Comparison of ENCODE assay signal across 25 cellular contexts in the genomic region with DNA sequence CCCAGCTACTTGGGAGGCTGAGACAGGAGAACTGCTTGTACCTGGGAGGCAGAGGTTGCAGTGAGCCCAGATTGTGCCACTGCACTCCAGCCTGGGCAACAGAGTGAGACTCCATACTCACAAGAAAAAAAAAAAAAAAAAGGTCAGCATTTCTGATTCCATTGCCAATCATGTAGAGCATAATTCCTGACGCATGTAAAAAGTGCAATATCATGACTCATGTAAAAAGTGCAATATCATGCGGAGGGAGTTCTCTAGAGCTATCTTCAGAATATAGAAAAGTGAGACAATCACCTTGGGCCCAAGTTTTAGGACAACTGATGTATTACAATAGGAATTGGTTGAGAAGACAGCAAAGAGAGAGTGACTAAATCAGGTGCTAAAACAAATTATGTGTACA.
"Had no signal": no experiment of that assay in that cellular context is flagged by ENCODE, and none has a peak within 500 bp of the region (broad histone marks: within the 10 kb centered on the region; RNA-seq: fewer than 3 reads in every experiment).

No MANE protein-coding gene starts in this region.

- ATAC-seq: effector memory CD8-positive, alpha-beta T cell; gastroesophageal sphincter; heart left ventricle; left cardiac atrium; left lung; naive thymus-derived CD4-positive, alpha-beta T cell; stimulated activated effector memory CD8-positive, alpha-beta T cell treated with anti-CD3 and anti-CD28 coated beads, Interleukin-12 subunit alpha, Interleukin-12 subunit beta, amount 100 ng/mL, for 72 hours had no signal

- H3K27ac ChIP-seq: coronary artery, gastroesophageal sphincter, heart left ventricle, hepatocyte, left lung, prostate gland, right atrium auricular region, stomach, thyroid gland had no signal

- FAIRE-seq: endometrium, islet of Langerhans had no signal

- H3K36me3 Mint-ChIP-seq: stimulated activated effector memory CD8-positive, alpha-beta T cell treated with anti-CD3 and anti-CD28 coated beads, Interleukin-12 subunit alpha, Interleukin-12 subunit beta, amount 100 ng/mL, for 72 hours had no signal

- H3K4me3 ChIP-seq: coronary artery, gastroesophageal sphincter, heart left ventricle, hepatocyte, left lung, prostate gland, right atrium auricular region, sigmoid colon, stomach, thyroid gland had no signal

- H3K9me3 Mint-ChIP-seq: naive thymus-derived CD4-positive, alpha-beta T cell; nephron; stimulated activated effector memory CD8-positive, alpha-beta T cell treated with anti-CD3 and anti-CD28 coated beads, Interleukin-12 subunit alpha, Interleukin-12 subunit beta, amount 100 ng/mL, for 72 hours; type B pancreatic cell had no signal

- H3K4me1 ChIP-seq: left lung, prostate gland had no signal

- H3K4me1 Mint-ChIP-seq: stimulated activated effector memory CD8-positive, alpha-beta T cell treated with anti-CD3 and anti-CD28 coated beads, Interleukin-12 subunit alpha, Interleukin-12 subunit beta, amount 100 ng/mL, for 72 hours had no signal

- DNase-seq: dermis blood vessel endothelial cell; effector memory CD8-positive, alpha-beta T cell; heart left ventricle; left cardiac atrium; left lung; mesendoderm; midbrain; naive thymus-derived CD4-positive, alpha-beta T cell; nucleus accumbens; sigmoid colon; stimulated activated CD4-positive, alpha-beta T cell treated with anti-CD3 and anti-CD28 coated beads, Interleukin-2, amount 100 ng/mL, for 24 hours; stimulated activated CD4-positive, alpha-beta T cell treated with anti-CD3 and anti-CD28 coated beads, Interleukin-4, amount 100 ng/mL, for 24 hours; stimulated activated naive CD4-positive, alpha-beta T cell treated with Interleukin-2 at 50 U/mL for 16 hours; stomach; thyroid gland had no signal

- H3K27me3 ChIP-seq: gastroesophageal sphincter, heart left ventricle, hepatocyte, left lung, right atrium auricular region, sigmoid colon, stomach, thyroid gland had no signal

- H3K4me3 Mint-ChIP-seq: effector memory CD8-positive, alpha-beta T cell; naive thymus-derived CD4-positive, alpha-beta T cell; nephron; stimulated activated effector memory CD8-positive, alpha-beta T cell treated with anti-CD3 and anti-CD28 coated beads, Interleukin-12 subunit alpha, Interleukin-12 subunit beta, amount 100 ng/mL, for 72 hours; type B pancreatic cell had no signal

- H3K27me3 Mint-ChIP-seq: effector memory CD8-positive, alpha-beta T cell; type B pancreatic cell had no signal

- H3K9me3 ChIP-seq: gastroesophageal sphincter, heart left ventricle, left lung, prostate gland, right atrium auricular region, sigmoid colon, stomach, thyroid gland had no signal

- H3K27ac Mint-ChIP-seq: effector memory CD8-positive, alpha-beta T cell; stimulated activated effector memory CD8-positive, alpha-beta T cell treated with anti-CD3 and anti-CD28 coated beads, Interleukin-12 subunit alpha, Interleukin-12 subunit beta, amount 100 ng/mL, for 72 hours; type B pancreatic cell had no signal

- H3K4me2 ChIP-seq: hepatocyte had no signal

- H2AFZ ChIP-seq: hepatocyte had no signal

- H3K36me3 ChIP-seq: gastroesophageal sphincter, heart left ventricle, left lung, prostate gland, right atrium auricular region, stomach, thyroid gland had no signal
